ENCODE assay signal across 27 cellular contexts in the genomic region with DNA sequence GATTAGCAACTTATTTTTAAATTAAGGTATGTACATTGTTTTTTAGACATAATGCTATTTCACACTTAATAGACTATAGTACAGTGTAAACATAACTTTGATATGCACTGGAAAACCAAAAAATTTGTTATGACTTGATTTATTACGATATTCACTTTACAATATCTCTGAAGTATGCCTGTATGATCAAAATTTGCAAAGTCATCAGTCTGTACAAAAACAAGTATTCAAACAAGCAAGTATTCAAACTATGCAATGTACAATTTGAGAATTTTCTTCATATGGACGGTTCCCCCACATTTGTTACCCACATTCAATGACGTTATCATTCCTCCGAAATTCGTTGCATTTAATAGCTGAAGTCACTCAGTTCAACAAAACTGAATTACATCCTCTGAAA.
"Had no signal": no experiment of that assay in that cellular context is flagged by ENCODE, and none has a peak within 500 bp of the region (broad histone marks: within the 10 kb centered on the region; RNA-seq: fewer than 3 reads in every experiment).

No MANE protein-coding gene starts in this region.

- H3K4me1 ChIP-seq: stomach, suprapubic skin, testis, thyroid gland, tibial artery, tibial nerve, transverse colon, upper lobe of left lung, upper lobe of right lung, uterus, vagina had no signal

- FAIRE-seq: urothelium cell line had no signal

- DNase-seq: stimulated activated CD4-positive, alpha-beta T cell treated with anti-CD3 and anti-CD28 coated beads, Interleukin-2, amount 100 ng/mL, for 48 hours; stimulated activated CD4-positive, alpha-beta T cell treated with anti-CD3 and anti-CD28 coated beads, Interleukin-4, amount 100 ng/mL, for 1 hour; stimulated activated CD4-positive, alpha-beta T cell treated with anti-CD3 and anti-CD28 coated beads, Interleukin-4, amount 100 ng/mL, for 24 hours; stimulated activated CD4-positive, alpha-beta T cell treated with anti-CD3 and anti-CD28 coated beads, Interleukin-4, amount 100 ng/mL, for 4 hours; stimulated activated CD8-positive, alpha-beta memory T cell treated with anti-CD3 and anti-CD28 coated beads, Interleukin-4, amount 100 ng/mL, for 48 hours; stimulated activated naive B cell treated with anti-CD40 and anti-IgM and Interleukin-4, amounts not matched to agents 10 μg/mL and 1 μg/mL and 100 μg/mL, for 72 hours; stimulated activated naive CD4-positive, alpha-beta T cell; stimulated activated naive CD4-positive, alpha-beta T cell treated with Interleukin-2 at 50 U/mL for 16 hours; stimulated activated naive CD8-positive, alpha-beta T cell treated with anti-CD3 and anti-CD28 coated beads, Interleukin-15, amount 100 ng/mL, for 72 hours; stimulated activated naive CD8-positive, alpha-beta T cell treated with anti-CD3 and anti-CD28 coated beads, Interleukin-15, Interleukin-2, amounts not matched to agents 100 U/mL and 50 U/mL, for 24 hours; stomach; substantia nigra; testis; thyroid gland; tibial artery; transverse colon; trophoblast cell; upper lobe of left lung; upper lobe of right lung; uterus had no signal

- H3K9me3 ChIP-seq: stomach, suprapubic skin, testis, thoracic aorta, thyroid gland, tibial artery, tibial nerve, transverse colon, upper lobe of left lung, upper lobe of right lung, uterus, vagina had no signal

- H3K4me3 ChIP-seq: stomach, suprapubic skin, testis, thoracic aorta, thyroid gland, tibial artery, tibial nerve, transverse colon, upper lobe of left lung, upper lobe of right lung, uterus, vagina had no signal

- ATAC-seq: stimulated activated effector memory CD8-positive, alpha-beta T cell treated with anti-CD3 and anti-CD28 coated beads, Interleukin-12 subunit alpha, Interleukin-12 subunit beta, amount 100 ng/mL, for 72 hours; stimulated activated memory B cell treated with anti-CD40 and anti-IgM and Interleukin-4, amounts not matched to agents 10 μg/mL and 1 μg/mL and 100 μg/mL, for 72 hours; stimulated activated naive B cell treated with anti-CD40 and anti-IgM and Interleukin-4, amounts not matched to agents 10 μg/mL and 1 μg/mL and 100 μg/mL, for 72 hours; stimulated activated naive CD8-positive, alpha-beta T cell treated with anti-CD3 and anti-CD28 coated beads, Interleukin-15, amount 100 ng/mL, for 72 hours; stimulated activated naive CD8-positive, alpha-beta T cell treated with anti-CD3 and anti-CD28 coated beads, Interleukin-15, Interleukin-2, amounts not matched to agents 100 U/mL and 50 U/mL, for 24 hours; upper lobe of right lung had no signal

- H3K27me3 ChIP-seq: stomach, suprapubic skin, testis, thyroid gland, tibial artery, tibial nerve, transverse colon, upper lobe of left lung, upper lobe of right lung, uterus, vagina had no signal

- H3K27ac ChIP-seq: stomach, suprapubic skin, testis, thoracic aorta, thyroid gland, tibial artery, tibial nerve, transverse colon, upper lobe of left lung, upper lobe of right lung, uterus, vagina had no signal

- H3K36me3 ChIP-seq: suprapubic skin, thoracic aorta, thyroid gland, transverse colon, upper lobe of left lung, upper lobe of right lung, uterus, vagina had no signal
